In genomic region chr12:2624543-2625266, GRCh38 we compare ENCODE assay signal across 8 cellular contexts.
DNase-seq lines count a peak whose midpoint lies in the region; ATAC-seq lines count a peak whose summit lies in the region.

No MANE protein-coding gene starts in this region.

- ATAC-seq in GM19455 (IDR thresholded peaks at IDR 0.05; ENCODE audit: unreplicated experiment) = no peak
- ATAC-seq in HG02852 (IDR thresholded peaks at IDR 0.05; ENCODE audit: unreplicated experiment) = no peak

- DNase-seq in DMS53 (lab: John Stamatoyannopoulos, UW) (peak; percentile 39), DMS53 treated with DMSO at 0.1 percent for 48 hours (lab: John Stamatoyannopoulos, UW; ENCODE audit: unreplicated experiment) (no peak), HuH-7 (ENCODE audit: low spot score) (peak; percentile 43), amniotic epithelial cell (ENCODE audit: low read depth) (peak; percentile 2), left kidney (ENCODE audit: low read depth, low spot score) (peak; percentile 66), putamen (ENCODE audit: low spot score) (no peak)

Comparison
In these comparisons a context has a peak if more than half of its experiments do, and no peak if none do; other contexts are left out.
1. DNase-seq: peak in DMS53 (single experiment), HuH-7 (single experiment), amniotic epithelial cell (single experiment) and left kidney (single experiment); none in DMS53 treated with DMSO at 0.1 percent for 48 hours (single experiment) and putamen (single experiment).